17 cellular contexts compared by ENCODE assay signal in genomic region chr1:218488986-218489385, GRCh38.
A peak's percentile ranks its signal among the peaks of the same experiment; 100 is the strongest.
DNase-seq lines count a peak whose midpoint lies in the region; FAIRE-seq lines count a peak whose summit lies in the region.
"Had no signal": no experiment of that assay in that cellular context is flagged by ENCODE, and none has a peak within 500 bp of the region (broad histone marks: within the 10 kb centered on the region; RNA-seq: fewer than 3 reads in every experiment).

No MANE protein-coding gene starts in this region.

- peak overlapping the region; percentile 97 for H3K27ac ChIP-seq in SJSA1
- H3K27ac ChIP-seq: left lung had no signal

- H3K4me1 ChIP-seq in SJSA1 (replicated peaks): peaks cover 49% of the 10 kb centered on the region

- no peaks in the 10 kb centered on the region for H3K27me3 ChIP-seq in SJSA1 (replicated peaks)
- H3K27me3 ChIP-seq: left lung had no signal

- no peak overlapping the region for H3K4me3 ChIP-seq in SJSA1
- H3K4me3 ChIP-seq: left lung had no signal

- FAIRE-seq in urothelium cell line (lab: Jason Lieb, UNC): no peak

- DNase-seq in SIG-M5 treated with dmso at 0.1 percent for 504 hours (lab: John Stamatoyannopoulos, UW; ENCODE audit: unreplicated experiment) (peak; percentile 60), SIG-M5 (lab: John Stamatoyannopoulos, UW) (no peak), SJSA1 (ENCODE audit: low read depth in 1 of 2, low spot score in 2 of 2) (peak; percentile 78 to 83), iris pigment epithelial cell (ENCODE audit: low read depth) (peak; percentile 86), urothelium cell line (ENCODE audit: low spot score) (peak; percentile 76), hypothalamus (lab: John Stamatoyannopoulos, UW) (no peak), COR-L47 (lab: John Stamatoyannopoulos, UW) (no peak), NCI-H510A treated with DMSO at 0.1 percent for 48 hours (lab: John Stamatoyannopoulos, UW) (no peak)
- DNase-seq: activated CD4-positive, alpha-beta T cell treated with anti-CD3 and anti-CD28 coated beads, Interleukin-2, amount 50 U/mL, for 1 hour; activated T-cell treated with anti-CD3 and anti-CD28 coated beads, Interleukin-2, amount 50 U/mL, for 4 hours; GOT3; left lung; NCI-H1694; NCI-H524 treated with DMSO at 0.1 percent for 48 hours; right cardiac atrium; stimulated activated CD4-positive, alpha-beta T cell treated with anti-CD3 and anti-CD28 coated beads, Interleukin-4, amount 100 ng/mL, for 24 hours; T-helper 9 cell had no signal

- no peaks in the 10 kb centered on the region for H3K9me3 ChIP-seq in SJSA1 (replicated peaks)
- H3K9me3 ChIP-seq: left lung had no signal

- no peaks in the 10 kb centered on the region for H3K36me3 ChIP-seq in SJSA1
- H3K36me3 ChIP-seq: left lung had no signal

Comparison
In these comparisons a context has a peak if more than half of its experiments do, and no peak if none do; other contexts are left out.
1. DNase-seq: peak in SIG-M5 treated with dmso at 0.1 percent for 504 hours (single experiment), SJSA1 (2 of 2), iris pigment epithelial cell (single experiment) and urothelium cell line (single experiment); none in SIG-M5 (single experiment), hypothalamus (0 of 51), COR-L47 (single experiment) and NCI-H510A treated with DMSO at 0.1 percent for 48 hours (single experiment).